1 cellular context compared by ENCODE assay signal in the genomic region with DNA sequence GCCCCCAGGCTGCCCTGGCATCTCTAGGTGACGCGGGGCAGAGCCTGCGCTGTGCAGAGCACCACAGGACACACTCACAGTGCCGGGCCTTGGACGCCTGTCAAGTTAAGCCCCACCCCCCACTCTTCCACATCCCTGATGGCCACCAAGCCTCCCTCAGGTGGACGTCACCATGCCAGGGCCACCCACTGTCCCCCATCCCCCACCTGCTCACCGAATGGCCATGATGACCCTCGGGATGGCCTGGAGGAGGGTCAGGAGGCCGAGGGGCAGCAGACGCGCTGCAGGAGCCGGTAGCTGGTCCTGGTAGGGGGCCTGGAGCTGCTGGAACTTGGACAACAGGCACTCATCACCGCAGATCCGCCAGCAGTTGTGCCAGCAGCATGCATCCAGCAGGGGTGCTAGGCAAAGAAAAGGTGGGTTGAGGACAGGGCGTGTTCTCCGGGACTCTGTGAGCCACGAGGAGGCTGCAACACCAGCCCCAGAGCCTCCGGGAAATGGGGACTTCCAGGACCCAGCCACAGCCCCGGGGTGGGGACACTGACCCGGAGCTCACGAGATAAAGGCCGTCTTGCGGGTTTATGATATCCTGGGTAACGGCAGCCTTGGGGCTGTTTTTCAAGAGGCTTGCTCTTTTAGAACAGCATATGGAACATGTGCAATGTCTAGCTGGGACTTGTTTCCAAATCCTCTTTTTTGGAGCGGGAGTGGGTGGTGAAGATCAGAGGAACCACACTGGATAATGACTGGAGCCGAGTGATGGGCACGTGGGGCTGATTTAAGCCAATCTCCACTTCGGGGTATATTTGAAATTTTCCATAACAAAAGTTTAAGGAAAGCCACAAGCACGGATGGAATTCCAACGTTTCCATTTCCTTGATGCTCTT.
TF ChIP-seq lines count a peak whose summit lies in the region.

No MANE protein-coding gene starts in this region.

TF ChIP-seq in K562, 482 proteins besides CTCF, POLR2A, EP300 and RAD21 (continued from another document):
- TF ChIP-seq CXXC5 (CRISPR knock-in tag; IDR thresholded peaks at IDR 0.05) (peak; percentile 34), NBN (IDR thresholded peaks at IDR 0.05; ENCODE audit: low read depth) (0 out of 2 replicates have a peak, but pooled peaks have one; percentile 54), ZNF121 (CRISPR knock-in tag; conservative IDR thresholded peaks at IDR 0.05) (no peak), ARID1B (IDR thresholded peaks at IDR 0.05) (peak; percentile 55; the same call in 1 of the 2 replicates), RNF2 (IDR thresholded peaks at IDR 0.05) (0 out of 2 replicates have a peak, but pooled peaks have one; percentile 52), SIN3A (IDR thresholded peaks at IDR 0.05; ENCODE audit: borderline replicate concordance in 2 of 2, control insufficient read depth in 1 of 2, low read depth in 2 of 2, low read length in 2 of 2) (peak in 1 of 2 experiments; percentile 39; a peak in 1 of 4 replicates), BHLHE40 (IDR thresholded peaks at IDR 0.05; ENCODE audit: low read length) (peak; percentile 59; the same call in 1 of the 2 replicates), SMARCE1 (IDR thresholded peaks at IDR 0.05) (peak; percentile 54; the same call in 1 of the 2 replicates), HDAC2 (IDR thresholded peaks at IDR 0.05) (peak; percentile 64; the same call in 1 of the 2 replicates), SREBF1 (IDR thresholded peaks at IDR 0.05; ENCODE audit: borderline replicate concordance, low read depth, low read length) (no peak), COPS2 (conservative IDR thresholded peaks at IDR 0.05) (no peak), ADNP (tag; IDR thresholded peaks at IDR 0.05) (no peak), PML (IDR thresholded peaks at IDR 0.05; ENCODE audit: low read length) (0 out of 2 replicates have a peak, but pooled peaks have one; percentile 44), ID3 (CRISPR knock-in tag; IDR thresholded peaks at IDR 0.05) (no peak), ID3 (tag; IDR thresholded peaks at IDR 0.05) (peak; percentile 46; the same call in 1 of the 2 replicates), NCOA1 (IDR thresholded peaks at IDR 0.05; ENCODE audit: low read depth) (0 out of 2 replicates have a peak, but pooled peaks have one; percentile 7), ZNF76 (CRISPR knock-in tag; IDR thresholded peaks at IDR 0.05; ENCODE audit: borderline replicate concordance) (0 out of 2 replicates have a peak, but pooled peaks have one; percentile 15), RBFOX2 (IDR thresholded peaks at IDR 0.05; ENCODE audit: low read depth, low read length) (peak; percentile 82), ZNF140 (CRISPR knock-in tag; IDR thresholded peaks at IDR 0.05) (no peak), ZNF217 (CRISPR knock-in tag; IDR thresholded peaks at IDR 0.05) (no peak), TEAD1 (CRISPR knock-in tag; IDR thresholded peaks at IDR 0.05) (no peak), JUND (IDR thresholded peaks at IDR 0.05; ENCODE audit: borderline replicate concordance, low read depth, low read length) (0 out of 2 replicates have a peak, but pooled peaks have one; percentile 24), JUND (tag; IDR thresholded peaks at IDR 0.05; ENCODE audit: borderline replicate concordance, low read depth, low read length) (no peak; the same call in 2 of the 3 replicates), TCF3 (CRISPR knock-in tag; IDR thresholded peaks at IDR 0.05) (peak; percentile 58)
- TF ChIP-seq, protein P1, sequence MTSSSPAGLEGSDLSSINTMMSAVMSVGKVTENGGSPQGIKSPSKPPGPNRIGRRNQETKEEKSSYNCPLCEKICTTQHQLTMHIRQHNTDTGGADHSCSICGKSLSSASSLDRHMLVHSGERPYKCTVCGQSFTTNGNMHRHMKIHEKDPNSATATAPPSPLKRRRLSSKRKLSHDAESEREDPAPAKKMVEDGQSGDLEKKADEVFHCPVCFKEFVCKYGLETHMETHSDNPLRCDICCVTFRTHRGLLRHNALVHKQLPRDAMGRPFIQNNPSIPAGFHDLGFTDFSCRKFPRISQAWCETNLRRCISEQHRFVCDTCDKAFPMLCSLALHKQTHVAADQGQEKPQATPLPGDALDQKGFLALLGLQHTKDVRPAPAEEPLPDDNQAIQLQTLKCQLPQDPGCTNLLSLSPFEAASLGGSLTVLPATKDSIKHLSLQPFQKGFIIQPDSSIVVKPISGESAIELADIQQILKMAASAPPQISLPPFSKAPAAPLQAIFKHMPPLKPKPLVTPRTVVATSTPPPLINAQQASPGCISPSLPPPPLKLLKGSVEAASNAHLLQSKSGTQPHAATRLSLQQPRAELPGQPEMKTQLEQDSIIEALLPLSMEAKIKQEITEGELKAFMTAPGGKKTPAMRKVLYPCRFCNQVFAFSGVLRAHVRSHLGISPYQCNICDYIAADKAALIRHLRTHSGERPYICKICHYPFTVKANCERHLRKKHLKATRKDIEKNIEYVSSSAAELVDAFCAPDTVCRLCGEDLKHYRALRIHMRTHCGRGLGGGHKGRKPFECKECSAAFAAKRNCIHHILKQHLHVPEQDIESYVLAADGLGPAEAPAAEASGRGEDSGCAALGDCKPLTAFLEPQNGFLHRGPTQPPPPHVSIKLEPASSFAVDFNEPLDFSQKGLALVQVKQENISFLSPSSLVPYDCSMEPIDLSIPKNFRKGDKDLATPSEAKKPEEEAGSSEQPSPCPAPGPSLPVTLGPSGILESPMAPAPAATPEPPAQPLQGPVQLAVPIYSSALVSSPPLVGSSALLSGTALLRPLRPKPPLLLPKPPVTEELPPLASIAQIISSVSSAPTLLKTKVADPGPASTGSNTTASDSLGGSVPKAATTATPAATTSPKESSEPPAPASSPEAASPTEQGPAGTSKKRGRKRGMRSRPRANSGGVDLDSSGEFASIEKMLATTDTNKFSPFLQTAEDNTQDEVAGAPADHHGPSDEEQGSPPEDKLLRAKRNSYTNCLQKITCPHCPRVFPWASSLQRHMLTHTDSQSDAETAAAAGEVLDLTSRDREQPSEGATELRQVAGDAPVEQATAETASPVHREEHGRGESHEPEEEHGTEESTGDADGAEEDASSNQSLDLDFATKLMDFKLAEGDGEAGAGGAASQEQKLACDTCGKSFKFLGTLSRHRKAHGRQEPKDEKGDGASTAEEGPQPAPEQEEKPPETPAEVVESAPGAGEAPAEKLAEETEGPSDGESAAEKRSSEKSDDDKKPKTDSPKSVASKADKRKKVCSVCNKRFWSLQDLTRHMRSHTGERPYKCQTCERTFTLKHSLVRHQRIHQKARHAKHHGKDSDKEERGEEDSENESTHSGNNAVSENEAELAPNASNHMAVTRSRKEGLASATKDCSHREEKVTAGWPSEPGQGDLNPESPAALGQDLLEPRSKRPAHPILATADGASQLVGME (CRISPR knock-in tag; IDR thresholded peaks at IDR 0.05): 0 out of 2 replicates have a peak, but pooled peaks have one; percentile 55
